Comparison of ENCODE assay signal across 8 cellular contexts in the genomic region with DNA sequence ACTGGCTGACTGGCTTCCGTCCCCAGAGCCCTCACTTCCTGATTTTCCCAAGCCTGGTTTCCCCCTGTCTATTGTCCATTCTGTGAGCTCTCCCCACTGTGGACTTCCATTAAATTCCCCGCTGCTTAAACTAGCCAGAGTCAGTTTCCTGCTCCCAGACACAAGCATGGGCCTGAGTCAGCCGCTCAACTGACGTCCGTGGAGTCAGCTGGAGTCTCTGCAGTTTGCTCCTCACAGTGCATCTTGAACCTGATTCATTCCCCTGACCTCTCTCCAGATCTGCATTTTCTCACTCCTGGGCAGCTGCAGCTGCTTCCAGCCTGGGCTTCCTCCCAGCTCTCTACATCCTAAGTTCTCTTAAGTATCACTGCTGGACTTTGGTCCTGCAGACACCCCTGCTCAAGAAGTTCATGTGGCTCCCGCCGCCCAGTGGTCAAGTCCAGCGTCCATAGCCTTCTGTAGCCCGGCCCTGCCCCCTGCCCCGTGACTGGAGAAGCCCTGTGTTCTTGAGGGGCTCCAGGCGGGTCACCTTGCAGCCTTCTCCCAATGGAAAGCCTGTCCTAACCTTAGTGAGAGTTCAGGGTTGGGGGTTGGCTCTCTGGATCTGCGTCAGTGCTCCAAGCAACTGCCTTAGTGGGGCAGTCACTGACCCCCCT. TPM values are rescaled to one million over a fixed set of nuclear protein-coding genes. Genes with fewer than 3 reads are reported as not detected.
DNase-seq lines count a peak whose midpoint lies in the region; ATAC-seq lines count a peak whose summit lies in the region.
"Had no signal": no experiment of that assay in that cellular context is flagged by ENCODE, and none has a peak within 500 bp of the region (broad histone marks: within the 10 kb centered on the region; RNA-seq: fewer than 3 reads in every experiment).

No MANE protein-coding gene starts in this region.

- H3K9me3 ChIP-seq in SJCRH30 (replicated peaks) (no peaks in the 10 kb centered on the region), muscle layer of duodenum (ENCODE audit: control insufficient read depth in 1 of 2, low read length in 2 of 2) (no peaks in the 10 kb centered on the region)

- H3K36me3 Mint-ChIP-seq in stimulated activated naive B cell treated with anti-CD40 and anti-IgM and Interleukin-4, amounts not matched to agents 10 μg/mL and 1 μg/mL and 100 μg/mL, for 72 hours: no peaks in the 10 kb centered on the region

- H3K27ac ChIP-seq in SJCRH30 (no peak overlapping the region), muscle layer of duodenum (ENCODE audit: low read length) (peak overlapping the region; percentile 94), urinary bladder (ENCODE audit: low read depth) (peak overlapping the region; percentile 73)

- H3K27me3 ChIP-seq in SJCRH30 (no peaks in the 10 kb centered on the region), muscle layer of duodenum (ENCODE audit: low read depth, low read length) (no peaks in the 10 kb centered on the region)

- no peak overlapping the region for H3K27ac Mint-ChIP-seq in stimulated activated naive B cell treated with anti-CD40 and anti-IgM and Interleukin-4, amounts not matched to agents 10 μg/mL and 1 μg/mL and 100 μg/mL, for 72 hours

- no peaks in the 10 kb centered on the region for H3K9me3 Mint-ChIP-seq in stimulated activated naive B cell treated with anti-CD40 and anti-IgM and Interleukin-4, amounts not matched to agents 10 μg/mL and 1 μg/mL and 100 μg/mL, for 72 hours

- ATAC-seq in HG03039 (IDR thresholded peaks at IDR 0.05; ENCODE audit: unreplicated experiment): no peak
- ATAC-seq in stimulated activated naive B cell treated with anti-CD40 and anti-IgM and Interleukin-4, amounts not matched to agents 10 μg/mL and 1 μg/mL and 100 μg/mL, for 72 hours (replicated peaks): no peak

- H3K36me3 ChIP-seq in SJCRH30 (no peaks in the 10 kb centered on the region), muscle layer of duodenum (ENCODE audit: control insufficient read depth in 1 of 2, insufficient read depth in 2 of 2, low read length in 2 of 2) (no peaks in the 10 kb centered on the region), urinary bladder (ENCODE audit: insufficient read depth) (no peaks in the 10 kb centered on the region)

- no peaks in the 10 kb centered on the region for H3K4me1 ChIP-seq in SJCRH30
- peaks cover 23 to 30% of the 10 kb centered on the region in 2 donors for H3K4me1 ChIP-seq in muscle layer of duodenum (ENCODE audit: control insufficient read depth in 1 of 2, insufficient read depth in 2 of 2, low read length in 2 of 2)
- no peaks in the 10 kb centered on the region for H3K4me1 ChIP-seq in urinary bladder (ENCODE audit: insufficient read depth)

- no peak overlapping the region for H3K4me3 Mint-ChIP-seq in stimulated activated naive B cell treated with anti-CD40 and anti-IgM and Interleukin-4, amounts not matched to agents 10 μg/mL and 1 μg/mL and 100 μg/mL, for 72 hours

- WGBS in urinary bladder: 35% methylated on average over 12 of the region's 12 CpGs

- H3K4me1 Mint-ChIP-seq in stimulated activated naive B cell treated with anti-CD40 and anti-IgM and Interleukin-4, amounts not matched to agents 10 μg/mL and 1 μg/mL and 100 μg/mL, for 72 hours: no peaks in the 10 kb centered on the region

- peak; percentile 32 to 48 for DNase-seq in SJCRH30
- peak; percentile 92 for DNase-seq in fibroblast of gingiva (ENCODE audit: low read depth)
- no peak for DNase-seq in activated CD4-positive, alpha-beta T cell treated with anti-CD3 and anti-CD28 coated beads for 1 hour
- DNase-seq in stimulated activated naive B cell treated with anti-CD40 and anti-IgM and Interleukin-4, amounts not matched to agents 10 μg/mL and 1 μg/mL and 100 μg/mL, for 72 hours: no peak
- DNase-seq: Karpas-422 had no signal

- H3K27me3 Mint-ChIP-seq in stimulated activated naive B cell treated with anti-CD40 and anti-IgM and Interleukin-4, amounts not matched to agents 10 μg/mL and 1 μg/mL and 100 μg/mL, for 72 hours: no peaks in the 10 kb centered on the region

- H3K4me3 ChIP-seq in SJCRH30 (no peak overlapping the region), muscle layer of duodenum (ENCODE audit: low read depth in 1 of 2, low read length in 2 of 2) (peak overlapping the region in 1 of 2 donors; percentile 39), urinary bladder (ENCODE audit: low read depth, low read length) (no peak overlapping the region)

RNA-seq across cellular contexts. Expression of gene NFKBIA, which starts 20.0 kb away (rescaled TPM):
- total RNA-seq in SJCRH30 (2014; rRNA removed; shearing (Covaris generic)): 24.5 and 25.7 TPM in 2 replicates
- total RNA-seq in urinary bladder: 105 TPM
- 202 TPM for polyA plus RNA-seq in urinary bladder

Comparison
In these comparisons a context has a peak if more than half of its experiments do, and no peak if none do; other contexts are left out.
1. DNase-seq: peak in SJCRH30 (2 of 2) and fibroblast of gingiva (single experiment); none in activated CD4-positive, alpha-beta T cell treated with anti-CD3 and anti-CD28 coated beads for 1 hour (single experiment) and stimulated activated naive B cell treated with anti-CD40 and anti-IgM and Interleukin-4, amounts not matched to agents 10 μg/mL and 1 μg/mL and 100 μg/mL, for 72 hours (single experiment).